In genomic region chr1:200314085-200314750, GRCh38 we compare ENCODE assay signal across 1 cellular context.
TF ChIP-seq lines count a peak whose summit lies in the region.

No MANE protein-coding gene starts in this region.

TF ChIP-seq in A549, 52 proteins besides CTCF, POLR2A, EP300 and RAD21 (continued from another document):
- TF ChIP-seq REST (IDR thresholded peaks at IDR 0.05) (no peak), FOSL2 (IDR thresholded peaks at IDR 0.05) (no peak), FOSL2 (CRISPR knock-in tag; IDR thresholded peaks at IDR 0.05) (peak; percentile 64), JUNB (IDR thresholded peaks at IDR 0.05) (peak; percentile 74), FOXS1 (CRISPR knock-in tag; IDR thresholded peaks at IDR 0.05) (0 out of 2 replicates have a peak, but pooled peaks have one; percentile 15), HOXB5 (CRISPR knock-in tag; IDR thresholded peaks at IDR 0.05) (no peak; the same call in 1 of the 2 replicates), PHF8 (IDR thresholded peaks at IDR 0.05; ENCODE audit: borderline replicate concordance, low read depth) (no peak), MAFK (IDR thresholded peaks at IDR 0.05; ENCODE audit: partially characterized antibody) (peak; percentile 93), JUN (IDR thresholded peaks at IDR 0.05) (peak; percentile 89 to 91), SMC3 (IDR thresholded peaks at IDR 0.05) (peak; percentile 48; the same call in 2 of the 3 replicates), RCOR1 (IDR thresholded peaks at IDR 0.05; ENCODE audit: low read depth, low read length) (no peak), SREBF2 (IDR thresholded peaks at IDR 0.05) (no peak), MYC (IDR thresholded peaks at IDR 0.05; ENCODE audit: borderline replicate concordance, low read length) (no peak), HES2 (IDR thresholded peaks at IDR 0.05) (no peak; the same call in 1 of the 2 replicates), ZFP36 (IDR thresholded peaks at IDR 0.05; ENCODE audit: borderline replicate concordance, partially characterized antibody) (no peak), CEBPB (IDR thresholded peaks at IDR 0.05) (peak; percentile 96 to 98), NR3C1 (IDR thresholded peaks at IDR 0.05) (no peak), RARB (CRISPR knock-in tag; IDR thresholded peaks at IDR 0.05) (0 out of 2 replicates have a peak, but pooled peaks have one; percentile 22), POLR2AphosphoS2 (conservative IDR thresholded peaks at IDR 0.05; ENCODE audit: low read length) (no peak), NFE2L2 (conservative IDR thresholded peaks at IDR 0.05; ENCODE audit: low read length) (no peak), HOXA7 (CRISPR knock-in tag; IDR thresholded peaks at IDR 0.05) (no peak), HDAC2 (IDR thresholded peaks at IDR 0.05) (no peak), TFCP2L1 (CRISPR knock-in tag; IDR thresholded peaks at IDR 0.05) (no peak), PBX3 (IDR thresholded peaks at IDR 0.05) (peak; percentile 67), ATOH8 (CRISPR knock-in tag; IDR thresholded peaks at IDR 0.05; ENCODE audit: low read depth) (no peak), GATA3 (IDR thresholded peaks at IDR 0.05; ENCODE audit: borderline replicate concordance) (peak; percentile 94), HMGXB4 (CRISPR knock-in tag; IDR thresholded peaks at IDR 0.05; ENCODE audit: borderline replicate concordance) (no peak), CHD2 (IDR thresholded peaks at IDR 0.05; ENCODE audit: low read length, partially characterized antibody) (no peak), ESRRA (IDR thresholded peaks at IDR 0.05; ENCODE audit: borderline replicate concordance, low read length) (no peak), EHF (CRISPR knock-in tag; IDR thresholded peaks at IDR 0.05) (no peak), CBX8 (IDR thresholded peaks at IDR 0.05) (no peak), ZSCAN20 (CRISPR knock-in tag; IDR thresholded peaks at IDR 0.05) (no peak), CBX2 (IDR thresholded peaks at IDR 0.05; ENCODE audit: borderline replicate concordance, low read depth) (no peak), RFX5 (IDR thresholded peaks at IDR 0.05) (no peak), ZNF302 (CRISPR knock-in tag; IDR thresholded peaks at IDR 0.05) (0 out of 2 replicates have a peak, but pooled peaks have one; percentile 29)
